In genomic region chr21:33783580-33783979, GRCh38 we compare ENCODE assay signal across 10 cellular contexts.
"Had no signal": no experiment of that assay in that cellular context is flagged by ENCODE, and none has a peak within 500 bp of the region (broad histone marks: within the 10 kb centered on the region; RNA-seq: fewer than 3 reads in every experiment).

No MANE protein-coding gene starts in this region.

- H3K27ac ChIP-seq: GM23248, HL-60 had no signal

- DNase-seq: GM23248, GOT3, H7, HFFc6, IMR-90, KG1 had no signal

- H3K4me3 ChIP-seq: GM23248, HAP-1, K562 had no signal

- H3K9ac ChIP-seq: GM23248 had no signal

- H3K4me3 Mint-ChIP-seq: HFFc6 had no signal

- ATAC-seq: HCT116, K562 had no signal

- FAIRE-seq: K562 had no signal

- H3K4me1 ChIP-seq: HAP-1 had no signal

- H2AFZ ChIP-seq: GM23248 had no signal

- H3K9me3 ChIP-seq: HAP-1 had no signal
